18 cellular contexts compared by ENCODE assay signal in the genomic region with DNA sequence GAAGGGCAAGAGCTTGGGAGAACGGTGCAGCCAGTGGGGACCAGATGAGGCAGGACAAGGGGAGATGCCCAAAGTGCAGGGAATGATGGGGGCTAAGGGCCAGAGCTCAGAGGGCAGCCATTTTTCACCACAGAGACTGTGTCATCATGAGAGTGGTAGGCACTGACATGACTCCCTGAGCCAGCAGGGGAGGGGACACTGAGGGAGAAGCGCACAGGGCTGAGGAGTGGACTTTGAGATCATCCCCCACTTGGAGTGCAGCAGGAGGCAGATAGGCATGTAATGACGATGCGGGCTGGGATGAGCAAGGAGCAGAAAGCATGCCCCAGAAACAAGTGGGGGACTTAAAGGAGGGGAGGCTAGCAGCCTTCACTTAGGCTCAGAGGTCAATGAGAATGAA. TPM values are rescaled to one million over a fixed set of nuclear protein-coding genes. Genes with fewer than 3 reads are reported as not detected.
"Had no signal": no experiment of that assay in that cellular context is flagged by ENCODE, and none has a peak within 500 bp of the region (broad histone marks: within the 10 kb centered on the region; RNA-seq: fewer than 3 reads in every experiment).

No MANE protein-coding gene starts in this region.

- H3K4me3 ChIP-seq: cardiac muscle cell, esophagus muscularis mucosa, lung, psoas muscle, stomach, thoracic aorta, uterus had no signal

- H3K9me3 Mint-ChIP-seq: activated naive CD8-positive, alpha-beta T cell treated with anti-CD3 and anti-CD28 coated beads for 36 hours; naive thymus-derived CD8-positive, alpha-beta T cell had no signal

- H3K27ac ChIP-seq: cardiac muscle cell, esophagus muscularis mucosa, psoas muscle, stomach, thoracic aorta, uterus had no signal

- H3K27me3 ChIP-seq: stomach, uterus had no signal

- H3K4me1 ChIP-seq: psoas muscle, uterus had no signal

- H3K27ac Mint-ChIP-seq: activated CD8-positive, alpha-beta T cell treated with anti-CD3 and anti-CD28 coated beads, Interleukin-2, amount 10 ng/mL, durations not matched to agents 7 days and 5 days; activated naive CD8-positive, alpha-beta T cell treated with anti-CD3 and anti-CD28 coated beads for 36 hours had no signal

- ATAC-seq: activated CD8-positive, alpha-beta T cell treated with anti-CD3 and anti-CD28 coated beads, Interleukin-2, amount 10 ng/mL, durations not matched to agents 7 days and 5 days; naive thymus-derived CD8-positive, alpha-beta T cell; psoas muscle had no signal

- H3K9me3 ChIP-seq: esophagus muscularis mucosa, psoas muscle, stomach, thoracic aorta, uterus had no signal

- H3K36me3 Mint-ChIP-seq: activated naive CD8-positive, alpha-beta T cell treated with anti-CD3 and anti-CD28 coated beads for 36 hours; naive thymus-derived CD8-positive, alpha-beta T cell had no signal

- DNase-seq: activated CD4-positive, CD25-positive, alpha-beta regulatory T cell treated with anti-CD3 and anti-CD28 coated beads, Interleukin-2, amount 50 U/mL, for 72 hours; activated CD8-positive, alpha-beta T cell treated with anti-CD3 and anti-CD28 coated beads, Interleukin-2, amount 10 ng/mL, durations not matched to agents 7 days and 5 days; activated effector memory CD4-positive, alpha-beta T cell treated with anti-CD3 and anti-CD28 coated beads, Interleukin-2, amount 50 U/mL, for 16 hours; activated naive CD8-positive, alpha-beta T cell treated with anti-CD3 and anti-CD28 coated beads for 36 hours; activated T-cell treated with anti-CD3 and anti-CD28 coated beads, Interleukin-2, amount 50 U/mL, for 1 hour; aorta; naive thymus-derived CD8-positive, alpha-beta T cell; psoas muscle; stimulated activated CD4-positive, alpha-beta T cell treated with anti-CD3 and anti-CD28 coated beads, Interleukin-12 subunit alpha, Interleukin-12 subunit beta, amount 100 ng/mL, for 4 hours; stimulated activated CD4-positive, alpha-beta T cell treated with anti-CD3 and anti-CD28 coated beads, Interleukin-2, amount 100 ng/mL, for 48 hours; stimulated activated CD8-positive, alpha-beta memory T cell treated with anti-CD3 and anti-CD28 coated beads, Interleukin-4, amount 100 ng/mL, for 48 hours; stomach; uterus had no signal

- H3K4me3 Mint-ChIP-seq: activated CD8-positive, alpha-beta T cell treated with anti-CD3 and anti-CD28 coated beads, Interleukin-2, amount 10 ng/mL, durations not matched to agents 7 days and 5 days; activated naive CD8-positive, alpha-beta T cell treated with anti-CD3 and anti-CD28 coated beads for 36 hours had no signal

- H3K36me3 ChIP-seq: cardiac muscle cell, esophagus muscularis mucosa, stomach, thoracic aorta, uterus had no signal

- H3K27me3 Mint-ChIP-seq: activated naive CD8-positive, alpha-beta T cell treated with anti-CD3 and anti-CD28 coated beads for 36 hours had no signal

RNA-seq across cellular contexts. Expression of gene SMKR1, which starts 5.2 kb away (rescaled TPM):
- total RNA-seq: aorta, cardiac muscle cell, fibroblast of villous mesenchyme, stomach, thoracic aorta had no signal
